Comparison of ENCODE assay signal across 1 cellular context in genomic region chr6:85402071-85402470, GRCh38.
TF ChIP-seq lines count a peak whose summit lies in the region.

No MANE protein-coding gene starts in this region.

TF ChIP-seq in SK-N-SH treated with all-trans-retinoic acid at 6 μM for 48 hours, 23 proteins besides CTCF, POLR2A, EP300 and RAD21 (continued from another document):
- no peak for TF ChIP-seq PATZ1 (CRISPR knock-in tag; IDR thresholded peaks at IDR 0.05; ENCODE audit: borderline replicate concordance)
- TF ChIP-seq TCF4 (CRISPR knock-in tag; IDR thresholded peaks at IDR 0.05; ENCODE audit: borderline replicate concordance): no peak
- no peak for TF ChIP-seq ZNF8 (CRISPR knock-in tag; IDR thresholded peaks at IDR 0.05)
- no peak for TF ChIP-seq GLIS3 (CRISPR knock-in tag; IDR thresholded peaks at IDR 0.05)
- no peak for TF ChIP-seq ARNTL (CRISPR knock-in tag; IDR thresholded peaks at IDR 0.05; ENCODE audit: borderline replicate concordance, low read depth)
- no peak for TF ChIP-seq CSDC2 (CRISPR knock-in tag; IDR thresholded peaks at IDR 0.05)
- TF ChIP-seq ESRRG (CRISPR knock-in tag; IDR thresholded peaks at IDR 0.05): no peak
- TF ChIP-seq ZFP30 (CRISPR knock-in tag; IDR thresholded peaks at IDR 0.05): no peak
